1 cellular context compared by ENCODE assay signal in the genomic region with DNA sequence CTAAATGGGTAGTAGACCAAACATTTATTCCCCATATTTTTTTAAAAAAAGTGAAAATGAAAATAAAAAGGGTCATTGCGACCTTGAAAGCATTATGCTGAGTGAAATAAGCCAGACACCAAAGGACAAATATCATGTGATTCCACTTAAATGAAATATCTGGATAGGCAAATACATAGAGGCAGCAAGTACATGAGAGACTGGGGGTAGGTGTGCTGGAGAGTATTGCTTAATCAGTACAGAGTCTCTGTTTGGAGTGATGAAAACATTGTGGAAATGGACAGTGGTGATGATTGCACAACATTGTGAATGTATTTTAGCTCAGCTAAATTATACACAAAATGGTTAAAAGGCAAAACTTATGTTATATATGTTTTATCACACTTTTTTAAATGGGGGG.
TF ChIP-seq lines count a peak whose summit lies in the region.

No MANE protein-coding gene starts in this region.

TF ChIP-seq in HepG2, 621 proteins besides CTCF, POLR2A, EP300 and RAD21 (continued from another document and continues in another):
- TF ChIP-seq, protein P1, sequence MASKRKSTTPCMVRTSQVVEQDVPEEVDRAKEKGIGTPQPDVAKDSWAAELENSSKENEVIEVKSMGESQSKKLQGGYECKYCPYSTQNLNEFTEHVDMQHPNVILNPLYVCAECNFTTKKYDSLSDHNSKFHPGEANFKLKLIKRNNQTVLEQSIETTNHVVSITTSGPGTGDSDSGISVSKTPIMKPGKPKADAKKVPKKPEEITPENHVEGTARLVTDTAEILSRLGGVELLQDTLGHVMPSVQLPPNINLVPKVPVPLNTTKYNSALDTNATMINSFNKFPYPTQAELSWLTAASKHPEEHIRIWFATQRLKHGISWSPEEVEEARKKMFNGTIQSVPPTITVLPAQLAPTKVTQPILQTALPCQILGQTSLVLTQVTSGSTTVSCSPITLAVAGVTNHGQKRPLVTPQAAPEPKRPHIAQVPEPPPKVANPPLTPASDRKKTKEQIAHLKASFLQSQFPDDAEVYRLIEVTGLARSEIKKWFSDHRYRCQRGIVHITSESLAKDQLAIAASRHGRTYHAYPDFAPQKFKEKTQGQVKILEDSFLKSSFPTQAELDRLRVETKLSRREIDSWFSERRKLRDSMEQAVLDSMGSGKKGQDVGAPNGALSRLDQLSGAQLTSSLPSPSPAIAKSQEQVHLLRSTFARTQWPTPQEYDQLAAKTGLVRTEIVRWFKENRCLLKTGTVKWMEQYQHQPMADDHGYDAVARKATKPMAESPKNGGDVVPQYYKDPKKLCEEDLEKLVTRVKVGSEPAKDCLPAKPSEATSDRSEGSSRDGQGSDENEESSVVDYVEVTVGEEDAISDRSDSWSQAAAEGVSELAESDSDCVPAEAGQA (IDR thresholded peaks at IDR 0.05; ENCODE audit: low read depth): no peak; the same call in 1 of the 2 replicates
- TF ChIP-seq, protein P1 (CRISPR knock-in tag; IDR thresholded peaks at IDR 0.05; ENCODE audit: borderline replicate concordance): no peak
- TF ChIP-seq MZF1 (CRISPR knock-in tag; IDR thresholded peaks at IDR 0.05; ENCODE audit: borderline replicate concordance): no peak
- TF ChIP-seq ZFY (CRISPR knock-in tag; IDR thresholded peaks at IDR 0.05): peak; percentile 53; the same call in 1 of the 2 replicates
- TF ChIP-seq HOXA3 (CRISPR knock-in tag; IDR thresholded peaks at IDR 0.05): peak; percentile 59
- no peak for TF ChIP-seq MAFG (CRISPR knock-in tag; IDR thresholded peaks at IDR 0.05)
- peak; percentile 47; the same call in 1 of the 2 replicates for TF ChIP-seq ZBTB21 (CRISPR knock-in tag; IDR thresholded peaks at IDR 0.05)
- TF ChIP-seq, protein P2, sequence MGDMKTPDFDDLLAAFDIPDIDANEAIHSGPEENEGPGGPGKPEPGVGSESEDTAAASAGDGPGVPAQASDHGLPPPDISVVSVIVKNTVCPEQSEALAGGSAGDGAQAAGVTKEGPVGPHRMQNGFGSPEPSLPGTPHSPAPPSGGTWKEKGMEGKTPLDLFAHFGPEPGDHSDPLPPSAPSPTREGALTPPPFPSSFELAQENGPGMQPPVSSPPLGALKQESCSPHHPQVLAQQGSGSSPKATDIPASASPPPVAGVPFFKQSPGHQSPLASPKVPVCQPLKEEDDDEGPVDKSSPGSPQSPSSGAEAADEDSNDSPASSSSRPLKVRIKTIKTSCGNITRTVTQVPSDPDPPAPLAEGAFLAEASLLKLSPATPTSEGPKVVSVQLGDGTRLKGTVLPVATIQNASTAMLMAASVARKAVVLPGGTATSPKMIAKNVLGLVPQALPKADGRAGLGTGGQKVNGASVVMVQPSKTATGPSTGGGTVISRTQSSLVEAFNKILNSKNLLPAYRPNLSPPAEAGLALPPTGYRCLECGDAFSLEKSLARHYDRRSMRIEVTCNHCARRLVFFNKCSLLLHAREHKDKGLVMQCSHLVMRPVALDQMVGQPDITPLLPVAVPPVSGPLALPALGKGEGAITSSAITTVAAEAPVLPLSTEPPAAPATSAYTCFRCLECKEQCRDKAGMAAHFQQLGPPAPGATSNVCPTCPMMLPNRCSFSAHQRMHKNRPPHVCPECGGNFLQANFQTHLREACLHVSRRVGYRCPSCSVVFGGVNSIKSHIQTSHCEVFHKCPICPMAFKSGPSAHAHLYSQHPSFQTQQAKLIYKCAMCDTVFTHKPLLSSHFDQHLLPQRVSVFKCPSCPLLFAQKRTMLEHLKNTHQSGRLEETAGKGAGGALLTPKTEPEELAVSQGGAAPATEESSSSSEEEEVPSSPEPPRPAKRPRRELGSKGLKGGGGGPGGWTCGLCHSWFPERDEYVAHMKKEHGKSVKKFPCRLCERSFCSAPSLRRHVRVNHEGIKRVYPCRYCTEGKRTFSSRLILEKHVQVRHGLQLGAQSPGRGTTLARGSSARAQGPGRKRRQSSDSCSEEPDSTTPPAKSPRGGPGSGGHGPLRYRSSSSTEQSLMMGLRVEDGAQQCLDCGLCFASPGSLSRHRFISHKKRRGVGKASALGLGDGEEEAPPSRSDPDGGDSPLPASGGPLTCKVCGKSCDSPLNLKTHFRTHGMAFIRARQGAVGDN (CRISPR knock-in tag; IDR thresholded peaks at IDR 0.05): no peak
- TF ChIP-seq DMAP1 (CRISPR knock-in tag; IDR thresholded peaks at IDR 0.05): peak; percentile 50; the same call in 1 of the 2 replicates
- 0 out of 2 replicates have a peak, but pooled peaks have one; percentile 61 for TF ChIP-seq ARNTL (CRISPR knock-in tag; IDR thresholded peaks at IDR 0.05)
- peak; percentile 62; the same call in 1 of the 2 replicates for TF ChIP-seq NR2C2 (CRISPR knock-in tag; IDR thresholded peaks at IDR 0.05; ENCODE audit: borderline replicate concordance)
- TF ChIP-seq TEAD3 (CRISPR knock-in tag; optimal IDR thresholded peaks at IDR 0.05; ENCODE audit: borderline replicate concordance): peak; percentile 66
- TF ChIP-seq ZNF629 (CRISPR knock-in tag; conservative IDR thresholded peaks at IDR 0.05): 0 out of 2 replicates have a peak, but pooled peaks have one; percentile 15
- TF ChIP-seq, protein P3, sequence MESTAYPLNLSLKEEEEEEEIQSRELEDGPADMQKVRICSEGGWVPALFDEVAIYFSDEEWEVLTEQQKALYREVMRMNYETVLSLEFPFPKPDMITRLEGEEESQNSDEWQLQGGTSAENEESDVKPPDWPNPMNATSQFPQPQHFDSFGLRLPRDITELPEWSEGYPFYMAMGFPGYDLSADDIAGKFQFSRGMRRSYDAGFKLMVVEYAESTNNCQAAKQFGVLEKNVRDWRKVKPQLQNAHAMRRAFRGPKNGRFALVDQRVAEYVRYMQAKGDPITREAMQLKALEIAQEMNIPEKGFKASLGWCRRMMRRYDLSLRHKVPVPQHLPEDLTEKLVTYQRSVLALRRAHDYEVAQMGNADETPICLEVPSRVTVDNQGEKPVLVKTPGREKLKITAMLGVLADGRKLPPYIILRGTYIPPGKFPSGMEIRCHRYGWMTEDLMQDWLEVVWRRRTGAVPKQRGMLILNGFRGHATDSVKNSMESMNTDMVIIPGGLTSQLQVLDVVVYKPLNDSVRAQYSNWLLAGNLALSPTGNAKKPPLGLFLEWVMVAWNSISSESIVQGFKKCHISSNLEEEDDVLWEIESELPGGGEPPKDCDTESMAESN (CRISPR knock-in tag; conservative IDR thresholded peaks at IDR 0.05): peak; percentile 79
- no peak for TF ChIP-seq ZNF510 (CRISPR knock-in tag; IDR thresholded peaks at IDR 0.05; ENCODE audit: low read depth)
- no peak for TF ChIP-seq NFE2L1 (CRISPR knock-in tag; IDR thresholded peaks at IDR 0.05; ENCODE audit: borderline replicate concordance)
- TF ChIP-seq, protein P4, sequence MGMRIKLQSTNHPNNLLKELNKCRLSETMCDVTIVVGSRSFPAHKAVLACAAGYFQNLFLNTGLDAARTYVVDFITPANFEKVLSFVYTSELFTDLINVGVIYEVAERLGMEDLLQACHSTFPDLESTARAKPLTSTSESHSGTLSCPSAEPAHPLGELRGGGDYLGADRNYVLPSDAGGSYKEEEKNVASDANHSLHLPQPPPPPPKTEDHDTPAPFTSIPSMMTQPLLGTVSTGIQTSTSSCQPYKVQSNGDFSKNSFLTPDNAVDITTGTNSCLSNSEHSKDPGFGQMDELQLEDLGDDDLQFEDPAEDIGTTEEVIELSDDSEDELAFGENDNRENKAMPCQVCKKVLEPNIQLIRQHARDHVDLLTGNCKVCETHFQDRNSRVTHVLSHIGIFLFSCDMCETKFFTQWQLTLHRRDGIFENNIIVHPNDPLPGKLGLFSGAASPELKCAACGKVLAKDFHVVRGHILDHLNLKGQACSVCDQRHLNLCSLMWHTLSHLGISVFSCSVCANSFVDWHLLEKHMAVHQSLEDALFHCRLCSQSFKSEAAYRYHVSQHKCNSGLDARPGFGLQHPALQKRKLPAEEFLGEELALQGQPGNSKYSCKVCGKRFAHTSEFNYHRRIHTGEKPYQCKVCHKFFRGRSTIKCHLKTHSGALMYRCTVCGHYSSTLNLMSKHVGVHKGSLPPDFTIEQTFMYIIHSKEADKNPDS (CRISPR knock-in tag; IDR thresholded peaks at IDR 0.05): peak; percentile 75; the same call in 1 of the 2 replicates
- no peak for TF ChIP-seq NR3C1 (CRISPR knock-in tag; IDR thresholded peaks at IDR 0.05)
- TF ChIP-seq HNRNPH1 (optimal IDR thresholded peaks at IDR 0.05; ENCODE audit: low read depth, low read length): no peak
- peak; percentile 73; the same call in 1 of the 2 replicates for TF ChIP-seq MIER3 (CRISPR knock-in tag; IDR thresholded peaks at IDR 0.05; ENCODE audit: borderline replicate concordance)
- TF ChIP-seq ZNF614 (CRISPR knock-in tag; IDR thresholded peaks at IDR 0.05; ENCODE audit: borderline replicate concordance): peak; percentile 96
- TF ChIP-seq KDM4B (CRISPR knock-in tag; IDR thresholded peaks at IDR 0.05): peak; percentile 71; the same call in 1 of the 2 replicates
- no peak for TF ChIP-seq ZFP82 (CRISPR knock-in tag; IDR thresholded peaks at IDR 0.05; ENCODE audit: borderline replicate concordance)
- no peak for TF ChIP-seq GTF3A (CRISPR knock-in tag; conservative IDR thresholded peaks at IDR 0.05)
- TF ChIP-seq, protein P5, sequence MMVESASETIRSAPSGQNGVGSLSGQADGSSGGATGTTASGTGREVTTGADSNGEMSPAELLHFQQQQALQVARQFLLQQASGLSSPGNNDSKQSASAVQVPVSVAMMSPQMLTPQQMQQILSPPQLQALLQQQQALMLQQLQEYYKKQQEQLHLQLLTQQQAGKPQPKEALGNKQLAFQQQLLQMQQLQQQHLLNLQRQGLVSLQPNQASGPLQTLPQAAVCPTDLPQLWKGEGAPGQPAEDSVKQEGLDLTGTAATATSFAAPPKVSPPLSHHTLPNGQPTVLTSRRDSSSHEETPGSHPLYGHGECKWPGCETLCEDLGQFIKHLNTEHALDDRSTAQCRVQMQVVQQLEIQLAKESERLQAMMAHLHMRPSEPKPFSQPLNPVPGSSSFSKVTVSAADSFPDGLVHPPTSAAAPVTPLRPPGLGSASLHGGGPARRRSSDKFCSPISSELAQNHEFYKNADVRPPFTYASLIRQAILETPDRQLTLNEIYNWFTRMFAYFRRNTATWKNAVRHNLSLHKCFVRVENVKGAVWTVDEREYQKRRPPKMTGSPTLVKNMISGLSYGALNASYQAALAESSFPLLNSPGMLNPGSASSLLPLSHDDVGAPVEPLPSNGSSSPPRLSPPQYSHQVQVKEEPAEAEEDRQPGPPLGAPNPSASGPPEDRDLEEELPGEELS (CRISPR knock-in tag; IDR thresholded peaks at IDR 0.05): peak; percentile 92
- TF ChIP-seq TCF7 (IDR thresholded peaks at IDR 0.05; ENCODE audit: low read depth): peak; percentile 79
- TF ChIP-seq ZNF432 (CRISPR knock-in tag; IDR thresholded peaks at IDR 0.05; ENCODE audit: borderline replicate concordance): no peak
- TF ChIP-seq, protein P6, sequence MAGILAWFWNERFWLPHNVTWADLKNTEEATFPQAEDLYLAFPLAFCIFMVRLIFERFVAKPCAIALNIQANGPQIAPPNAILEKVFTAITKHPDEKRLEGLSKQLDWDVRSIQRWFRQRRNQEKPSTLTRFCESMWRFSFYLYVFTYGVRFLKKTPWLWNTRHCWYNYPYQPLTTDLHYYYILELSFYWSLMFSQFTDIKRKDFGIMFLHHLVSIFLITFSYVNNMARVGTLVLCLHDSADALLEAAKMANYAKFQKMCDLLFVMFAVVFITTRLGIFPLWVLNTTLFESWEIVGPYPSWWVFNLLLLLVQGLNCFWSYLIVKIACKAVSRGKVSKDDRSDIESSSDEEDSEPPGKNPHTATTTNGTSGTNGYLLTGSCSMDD (CRISPR knock-in tag; IDR thresholded peaks at IDR 0.05): no peak
- TF ChIP-seq, protein P7, sequence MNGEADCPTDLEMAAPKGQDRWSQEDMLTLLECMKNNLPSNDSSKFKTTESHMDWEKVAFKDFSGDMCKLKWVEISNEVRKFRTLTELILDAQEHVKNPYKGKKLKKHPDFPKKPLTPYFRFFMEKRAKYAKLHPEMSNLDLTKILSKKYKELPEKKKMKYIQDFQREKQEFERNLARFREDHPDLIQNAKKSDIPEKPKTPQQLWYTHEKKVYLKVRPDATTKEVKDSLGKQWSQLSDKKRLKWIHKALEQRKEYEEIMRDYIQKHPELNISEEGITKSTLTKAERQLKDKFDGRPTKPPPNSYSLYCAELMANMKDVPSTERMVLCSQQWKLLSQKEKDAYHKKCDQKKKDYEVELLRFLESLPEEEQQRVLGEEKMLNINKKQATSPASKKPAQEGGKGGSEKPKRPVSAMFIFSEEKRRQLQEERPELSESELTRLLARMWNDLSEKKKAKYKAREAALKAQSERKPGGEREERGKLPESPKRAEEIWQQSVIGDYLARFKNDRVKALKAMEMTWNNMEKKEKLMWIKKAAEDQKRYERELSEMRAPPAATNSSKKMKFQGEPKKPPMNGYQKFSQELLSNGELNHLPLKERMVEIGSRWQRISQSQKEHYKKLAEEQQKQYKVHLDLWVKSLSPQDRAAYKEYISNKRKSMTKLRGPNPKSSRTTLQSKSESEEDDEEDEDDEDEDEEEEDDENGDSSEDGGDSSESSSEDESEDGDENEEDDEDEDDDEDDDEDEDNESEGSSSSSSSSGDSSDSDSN (CRISPR knock-in tag; IDR thresholded peaks at IDR 0.05): no peak
- TF ChIP-seq ZMAT3 (CRISPR knock-in tag; conservative IDR thresholded peaks at IDR 0.05): 0 out of 2 replicates have a peak, but pooled peaks have one; percentile 40
- TF ChIP-seq SMARCC2 (IDR thresholded peaks at IDR 0.05): peak; percentile 33; the same call in 1 of the 2 replicates
- TF ChIP-seq, protein P8, sequence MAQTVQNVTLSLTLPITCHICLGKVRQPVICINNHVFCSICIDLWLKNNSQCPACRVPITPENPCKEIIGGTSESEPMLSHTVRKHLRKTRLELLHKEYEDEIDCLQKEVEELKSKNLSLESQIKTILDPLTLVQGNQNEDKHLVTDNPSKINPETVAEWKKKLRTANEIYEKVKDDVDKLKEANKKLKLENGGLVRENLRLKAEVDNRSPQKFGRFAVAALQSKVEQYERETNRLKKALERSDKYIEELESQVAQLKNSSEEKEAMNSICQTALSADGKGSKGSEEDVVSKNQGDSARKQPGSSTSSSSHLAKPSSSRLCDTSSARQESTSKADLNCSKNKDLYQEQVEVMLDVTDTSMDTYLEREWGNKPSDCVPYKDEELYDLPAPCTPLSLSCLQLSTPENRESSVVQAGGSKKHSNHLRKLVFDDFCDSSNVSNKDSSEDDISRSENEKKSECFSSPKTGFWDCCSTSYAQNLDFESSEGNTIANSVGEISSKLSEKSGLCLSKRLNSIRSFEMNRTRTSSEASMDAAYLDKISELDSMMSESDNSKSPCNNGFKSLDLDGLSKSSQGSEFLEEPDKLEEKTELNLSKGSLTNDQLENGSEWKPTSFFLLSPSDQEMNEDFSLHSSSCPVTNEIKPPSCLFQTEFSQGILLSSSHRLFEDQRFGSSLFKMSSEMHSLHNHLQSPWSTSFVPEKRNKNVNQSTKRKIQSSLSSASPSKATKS (CRISPR knock-in tag; IDR thresholded peaks at IDR 0.05): peak; percentile 62; the same call in 1 of the 2 replicates
- peak; percentile 49; the same call in 1 of the 2 replicates for TF ChIP-seq ZNF441 (CRISPR knock-in tag; IDR thresholded peaks at IDR 0.05; ENCODE audit: borderline replicate concordance)
